In the genomic region with DNA sequence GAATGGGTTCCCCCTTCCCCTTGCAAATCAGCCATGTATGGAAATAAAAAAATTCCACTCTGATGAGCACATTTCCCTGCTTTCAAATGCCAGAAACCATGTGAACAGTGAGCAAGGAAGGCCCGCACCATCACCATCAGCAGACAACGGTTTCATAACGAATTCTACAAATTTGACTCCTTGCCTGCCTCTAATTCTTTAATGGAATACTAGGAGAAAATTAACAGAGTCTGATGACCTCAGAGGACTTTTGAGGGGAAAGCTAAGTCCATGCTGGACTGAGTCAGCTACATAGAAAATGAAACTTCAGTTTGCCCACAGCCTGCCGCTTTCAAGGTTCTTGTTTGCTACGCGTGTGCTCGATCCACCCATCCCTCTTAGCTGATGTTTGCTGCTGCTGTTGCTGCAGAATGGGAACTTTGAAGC, we compare ENCODE assay signal across 9 cellular contexts. TPM values are rescaled to one million over a fixed set of nuclear protein-coding genes. Genes with fewer than 3 reads are reported as not detected.
DNase-seq lines count a peak whose midpoint lies in the region; ATAC-seq, FAIRE-seq and TF ChIP-seq lines count a peak whose summit lies in the region.
"Had no signal": no experiment of that assay in that cellular context is flagged by ENCODE, and none has a peak within 500 bp of the region (broad histone marks: within the 10 kb centered on the region; RNA-seq: fewer than 3 reads in every experiment).

No MANE protein-coding gene starts in this region.

- no peak for FAIRE-seq in D721Med (lab: Jason Lieb, UNC)

- H3K9me3 Mint-ChIP-seq in stimulated activated memory B cell treated with anti-CD40 and anti-IgM and Interleukin-4, amounts not matched to agents 10 μg/mL and 1 μg/mL and 100 μg/mL, for 72 hours, result no peaks in the 10 kb centered on the region
- no peaks in the 10 kb centered on the region for H3K9me3 Mint-ChIP-seq in activated CD4-positive, alpha-beta memory T cell treated with anti-CD3 and anti-CD28 coated beads, Interleukin-2, amount 10 ng/mL, durations not matched to agents 7 days and 5 days
- H3K9me3 Mint-ChIP-seq: central memory CD8-positive, alpha-beta T cell had no signal

- POLR2A ChIA-PET in activated CD4-positive, alpha-beta memory T cell treated with anti-CD3 and anti-CD28 coated beads, Interleukin-2, amount 10 ng/mL, durations not matched to agents 7 days and 5 days (lab: Charles Lee), result no interaction called here

- no peak overlapping the region for H3K4me3 Mint-ChIP-seq in stimulated activated memory B cell treated with anti-CD40 and anti-IgM and Interleukin-4, amounts not matched to agents 10 μg/mL and 1 μg/mL and 100 μg/mL, for 72 hours
- no peak overlapping the region for H3K4me3 Mint-ChIP-seq in activated CD4-positive, alpha-beta memory T cell treated with anti-CD3 and anti-CD28 coated beads, Interleukin-2, amount 10 ng/mL, durations not matched to agents 7 days and 5 days
- H3K4me3 Mint-ChIP-seq: central memory CD8-positive, alpha-beta T cell had no signal

- peak; percentile 64 for DNase-seq in fibroblast of mammary gland (ENCODE audit: low read depth)
- no peak for DNase-seq in D721Med (ENCODE audit: insufficient read length, low spot score)
- DNase-seq in stimulated activated CD8-positive, alpha-beta memory T cell treated with anti-CD3 and anti-CD28 coated beads, Interleukin-4, amount 100 ng/mL, for 48 hours, result no peak
- DNase-seq in activated CD4-positive, alpha-beta memory T cell treated with anti-CD3 and anti-CD28 coated beads, Interleukin-2, amount 10 ng/mL, durations not matched to agents 7 days and 5 days, result no peak

- no peak for TF ChIP-seq CTCF in fibroblast of mammary gland (conservative IDR thresholded peaks at IDR 0.05; ENCODE audit: control insufficient read depth, insufficient read depth, low read depth, low read length)
- TF ChIP-seq CTCF in D721Med (IDR thresholded peaks at IDR 0.05; ENCODE audit: insufficient read depth, missing control alignments), result no peak

- no peak overlapping the region for H3K27ac Mint-ChIP-seq in stimulated activated memory B cell treated with anti-CD40 and anti-IgM and Interleukin-4, amounts not matched to agents 10 μg/mL and 1 μg/mL and 100 μg/mL, for 72 hours
- no peak overlapping the region for H3K27ac Mint-ChIP-seq in activated CD4-positive, alpha-beta memory T cell treated with anti-CD3 and anti-CD28 coated beads, Interleukin-2, amount 10 ng/mL, durations not matched to agents 7 days and 5 days

- H3K27me3 Mint-ChIP-seq in stimulated activated memory B cell treated with anti-CD40 and anti-IgM and Interleukin-4, amounts not matched to agents 10 μg/mL and 1 μg/mL and 100 μg/mL, for 72 hours, result peaks cover 9% of the 10 kb centered on the region
- H3K27me3 Mint-ChIP-seq in activated CD4-positive, alpha-beta memory T cell treated with anti-CD3 and anti-CD28 coated beads, Interleukin-2, amount 10 ng/mL, durations not matched to agents 7 days and 5 days, result peaks cover 3% of the 10 kb centered on the region
- H3K27me3 Mint-ChIP-seq: central memory CD8-positive, alpha-beta T cell had no signal

- H3K36me3 Mint-ChIP-seq in stimulated activated memory B cell treated with anti-CD40 and anti-IgM and Interleukin-4, amounts not matched to agents 10 μg/mL and 1 μg/mL and 100 μg/mL, for 72 hours, result no peaks in the 10 kb centered on the region
- no peaks in the 10 kb centered on the region for H3K36me3 Mint-ChIP-seq in activated CD4-positive, alpha-beta memory T cell treated with anti-CD3 and anti-CD28 coated beads, Interleukin-2, amount 10 ng/mL, durations not matched to agents 7 days and 5 days (ENCODE audit: low read depth)

- peak; percentile 93 for ATAC-seq in GM18907 (IDR thresholded peaks at IDR 0.05; ENCODE audit: unreplicated experiment)
- peak; percentile 94 for ATAC-seq in HG03442 (IDR thresholded peaks at IDR 0.05; ENCODE audit: unreplicated experiment)
- peak; percentile 68 for ATAC-seq in stimulated activated memory B cell treated with anti-CD40 and anti-IgM and Interleukin-4, amounts not matched to agents 10 μg/mL and 1 μg/mL and 100 μg/mL, for 72 hours
- ATAC-seq in GM21367 (IDR thresholded peaks at IDR 0.05; ENCODE audit: unreplicated experiment), result no peak

- CTCF ChIA-PET in activated CD4-positive, alpha-beta memory T cell treated with anti-CD3 and anti-CD28 coated beads, Interleukin-2, amount 10 ng/mL, durations not matched to agents 7 days and 5 days (lab: Charles Lee), result no interaction called here

- peaks cover 7% of the 10 kb centered on the region for H3K4me1 Mint-ChIP-seq in stimulated activated memory B cell treated with anti-CD40 and anti-IgM and Interleukin-4, amounts not matched to agents 10 μg/mL and 1 μg/mL and 100 μg/mL, for 72 hours
- H3K4me1 Mint-ChIP-seq in activated CD4-positive, alpha-beta memory T cell treated with anti-CD3 and anti-CD28 coated beads, Interleukin-2, amount 10 ng/mL, durations not matched to agents 7 days and 5 days, result peaks cover 7% of the 10 kb centered on the region
- H3K4me1 Mint-ChIP-seq: central memory CD8-positive, alpha-beta T cell had no signal

- H3K4me3 ChIP-seq in fibroblast of mammary gland (ENCODE audit: control insufficient read depth, low read depth, low read length), result no peak overlapping the region

RNA-seq across cellular contexts. Expression of gene KL, which starts 46.7 kb away (rescaled TPM):
- total RNA-seq in activated CD4-positive, alpha-beta memory T cell treated with anti-CD3 and anti-CD28 coated beads, Interleukin-2, amount 10 ng/mL, durations not matched to agents 7 days and 5 days, result under 1 TPM; 0.05 to 0.08 TPM
